In the genomic region with DNA sequence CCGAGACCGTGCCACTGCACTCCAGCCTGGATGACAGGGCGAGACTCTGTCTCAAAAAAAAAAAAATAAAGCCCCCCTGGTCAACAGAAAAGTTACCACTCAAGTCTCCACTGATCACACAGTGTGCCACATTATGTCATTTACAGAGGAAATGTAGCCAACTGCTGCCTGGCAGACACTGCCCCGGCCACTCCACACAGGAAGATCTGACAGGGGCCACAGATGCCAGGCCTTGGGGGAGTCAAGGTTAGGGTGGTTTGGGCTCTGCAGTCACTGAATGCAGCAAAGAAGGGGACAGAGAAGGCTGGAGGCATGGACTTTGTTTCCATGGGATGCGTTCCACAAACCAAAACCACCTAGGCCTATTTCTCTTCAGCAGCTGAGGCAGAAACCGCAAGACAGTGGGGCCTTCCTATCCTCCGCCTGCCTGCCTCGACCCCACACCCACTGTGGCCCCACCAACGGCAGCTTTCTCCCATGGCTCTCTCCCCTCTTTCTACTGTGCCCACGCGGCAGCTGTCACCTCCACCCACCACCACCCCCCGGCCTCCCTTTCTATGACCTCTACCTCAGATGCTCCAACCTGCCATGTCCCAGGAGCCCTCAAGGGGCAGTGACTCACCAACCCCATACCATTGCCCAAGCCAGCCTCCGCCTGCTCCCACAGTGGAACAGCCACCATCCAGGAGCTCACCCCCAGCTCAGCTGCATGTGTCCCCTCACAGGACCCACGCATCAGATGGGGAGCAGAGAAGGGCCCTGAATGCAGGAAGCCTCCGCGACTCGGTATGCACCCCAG, we compare ENCODE assay signal across 20 cellular contexts. TPM values are rescaled to one million over a fixed set of nuclear protein-coding genes. Genes with fewer than 3 reads are reported as not detected.
DNase-seq lines count a peak whose midpoint lies in the region; ATAC-seq and TF ChIP-seq lines count a peak whose summit lies in the region.
"Had no signal": no experiment of that assay in that cellular context is flagged by ENCODE, and none has a peak within 500 bp of the region (broad histone marks: within the 10 kb centered on the region; RNA-seq: fewer than 3 reads in every experiment).

No MANE protein-coding gene starts in this region.

- H3K4me1 Mint-ChIP-seq in activated naive CD8-positive, alpha-beta T cell treated with anti-CD3 and anti-CD28 coated beads, Interleukin-2, amount 50 U/mL, for 24 hours: peaks cover 8% of the 10 kb centered on the region
- peaks cover 10% of the 10 kb centered on the region for H3K4me1 Mint-ChIP-seq in activated naive CD8-positive, alpha-beta T cell treated with anti-CD3 and anti-CD28 coated beads for 36 hours
- peaks cover 23 to 32% of the 10 kb centered on the region in 2 donors for H3K4me1 Mint-ChIP-seq in stimulated activated naive B cell treated with anti-CD40 and anti-IgM and Interleukin-4, amounts not matched to agents 10 μg/mL and 1 μg/mL and 100 μg/mL, for 72 hours

- ATAC-seq in activated naive CD8-positive, alpha-beta T cell treated with anti-CD3 and anti-CD28 coated beads, Interleukin-2, amount 50 U/mL, for 24 hours: peak; percentile 60
- ATAC-seq in stimulated activated naive B cell treated with anti-CD40 and anti-IgM and Interleukin-4, amounts not matched to agents 10 μg/mL and 1 μg/mL and 100 μg/mL, for 72 hours (replicated peaks): no peak
- no peak for ATAC-seq in GM21529 (IDR thresholded peaks at IDR 0.05; ENCODE audit: unreplicated experiment)
- ATAC-seq: left colon had no signal

- DNase-seq in activated naive CD8-positive, alpha-beta T cell treated with anti-CD3 and anti-CD28 coated beads, Interleukin-2, amount 50 U/mL, for 24 hours: no peak
- DNase-seq in activated naive CD8-positive, alpha-beta T cell treated with anti-CD3 and anti-CD28 coated beads for 36 hours: no peak
- DNase-seq in MG63 (peak; percentile 26), esophagus squamous epithelium (lab: John Stamatoyannopoulos, UW) (no peak), NCI-H146 treated with DMSO at 0.1 percent for 48 hours (lab: John Stamatoyannopoulos, UW; ENCODE audit: unreplicated experiment) (no peak), OCI-LY7 (ENCODE audit: low spot score) (no peak)
- DNase-seq in stimulated activated naive B cell treated with anti-CD40 and anti-IgM and Interleukin-4, amounts not matched to agents 10 μg/mL and 1 μg/mL and 100 μg/mL, for 72 hours: no peak
- DNase-seq: activated CD4-positive, alpha-beta T cell treated with anti-CD3 and anti-CD28 coated beads, Interleukin-2, amount 50 U/mL, for 4 hours; activated T-cell treated with anti-CD3 and anti-CD28 coated beads, Interleukin-2, amount 50 U/mL, for 24 hours; effector CD8-positive, alpha-beta T cell; GOT3; NCI-H1105; NCI-H69; retina had no signal

- H3K4me3 Mint-ChIP-seq in activated naive CD8-positive, alpha-beta T cell treated with anti-CD3 and anti-CD28 coated beads, Interleukin-2, amount 50 U/mL, for 24 hours: no peak overlapping the region
- H3K4me3 Mint-ChIP-seq in activated naive CD8-positive, alpha-beta T cell treated with anti-CD3 and anti-CD28 coated beads for 36 hours: no peak overlapping the region
- no peak overlapping the region for H3K4me3 Mint-ChIP-seq in stimulated activated naive B cell treated with anti-CD40 and anti-IgM and Interleukin-4, amounts not matched to agents 10 μg/mL and 1 μg/mL and 100 μg/mL, for 72 hours
- H3K4me3 Mint-ChIP-seq: activated naive CD8-positive, alpha-beta T cell; activated T-cell treated with anti-CD3 and anti-CD28 coated beads, Interleukin-2, amount 50 U/mL, for 24 hours had no signal

- H3K9me3 Mint-ChIP-seq in activated naive CD8-positive, alpha-beta T cell treated with anti-CD3 and anti-CD28 coated beads, Interleukin-2, amount 50 U/mL, for 24 hours: no peaks in the 10 kb centered on the region
- H3K9me3 Mint-ChIP-seq in activated naive CD8-positive, alpha-beta T cell treated with anti-CD3 and anti-CD28 coated beads for 36 hours: no peaks in the 10 kb centered on the region
- H3K9me3 Mint-ChIP-seq in stimulated activated naive B cell treated with anti-CD40 and anti-IgM and Interleukin-4, amounts not matched to agents 10 μg/mL and 1 μg/mL and 100 μg/mL, for 72 hours: no peaks in the 10 kb centered on the region
- H3K9me3 Mint-ChIP-seq: activated T-cell treated with anti-CD3 and anti-CD28 coated beads, Interleukin-2, amount 50 U/mL, for 24 hours had no signal

- no peaks in the 10 kb centered on the region for H4K20me1 ChIP-seq in OCI-LY7 (ENCODE audit: insufficient read depth, low read length)

- H3K36me3 Mint-ChIP-seq in activated naive CD8-positive, alpha-beta T cell treated with anti-CD3 and anti-CD28 coated beads, Interleukin-2, amount 50 U/mL, for 24 hours (ENCODE audit: low read depth): peaks cover 19% of the 10 kb centered on the region
- H3K36me3 Mint-ChIP-seq in activated naive CD8-positive, alpha-beta T cell treated with anti-CD3 and anti-CD28 coated beads for 36 hours: peaks cover 11% of the 10 kb centered on the region
- H3K36me3 Mint-ChIP-seq in stimulated activated naive B cell treated with anti-CD40 and anti-IgM and Interleukin-4, amounts not matched to agents 10 μg/mL and 1 μg/mL and 100 μg/mL, for 72 hours: peaks cover 44 to 67% of the 10 kb centered on the region in 2 donors

- TF ChIP-seq CTCF in esophagus squamous epithelium (IDR thresholded peaks at IDR 0.05) (peak in 2 of 6 experiments; percentile 11 to 35), OCI-LY7 (conservative IDR thresholded peaks at IDR 0.05; ENCODE audit: low read length) (no peak)

- H3K4me1 ChIP-seq in esophagus squamous epithelium (peaks cover 39 to 88% (median 47%) of the 10 kb centered on the region in 3 donors), OCI-LY7 (ENCODE audit: insufficient read depth, low read length, poor library complexity, severe bottlenecking) (peaks cover 8% of the 10 kb centered on the region)

- no peak overlapping the region for H2AFZ ChIP-seq in OCI-LY7 (ENCODE audit: low read length)

- H3K9me2 ChIP-seq in OCI-LY7 (ENCODE audit: insufficient read depth, low read length): no peaks in the 10 kb centered on the region

- WGBS in esophagus squamous epithelium, 2 donors: 81 to 88% methylated on average over 16 of the region's 17 CpGs

- H3K4me2 ChIP-seq in OCI-LY7 (ENCODE audit: low read length): no peak overlapping the region

- H3K36me3 ChIP-seq in MG63 (peaks cover 43% of the 10 kb centered on the region), esophagus squamous epithelium (peaks cover 6 to 81% (median 6%) of the 10 kb centered on the region in 3 donors), OCI-LY7 (ENCODE audit: insufficient read depth, low read length) (peaks cover 51% of the 10 kb centered on the region)
- H3K36me3 ChIP-seq: cardiac muscle cell had no signal

- no peaks in the 10 kb centered on the region for H3K79me2 ChIP-seq in OCI-LY7 (ENCODE audit: insufficient read depth, low read depth, low read length)

- H3K9me3 ChIP-seq in MG63 (no peaks in the 10 kb centered on the region), esophagus squamous epithelium (no peaks in the 10 kb centered on the region), OCI-LY7 (ENCODE audit: low read length) (no peaks in the 10 kb centered on the region)
- H3K9me3 ChIP-seq: neutrophil had no signal

- CTCF ChIA-PET in OCI-LY7 (lab: Charles Lee; ENCODE audit: unreplicated experiment): no interaction called here

- no peak for TF ChIP-seq POLR2A in esophagus squamous epithelium (IDR thresholded peaks at IDR 0.05)

- H3K27me3 Mint-ChIP-seq in activated naive CD8-positive, alpha-beta T cell treated with anti-CD3 and anti-CD28 coated beads, Interleukin-2, amount 50 U/mL, for 24 hours: no peaks in the 10 kb centered on the region
- no peaks in the 10 kb centered on the region for H3K27me3 Mint-ChIP-seq in activated naive CD8-positive, alpha-beta T cell treated with anti-CD3 and anti-CD28 coated beads for 36 hours
- H3K27me3 Mint-ChIP-seq in stimulated activated naive B cell treated with anti-CD40 and anti-IgM and Interleukin-4, amounts not matched to agents 10 μg/mL and 1 μg/mL and 100 μg/mL, for 72 hours: no peaks in the 10 kb centered on the region
- H3K27me3 Mint-ChIP-seq: activated naive CD8-positive, alpha-beta T cell; activated T-cell treated with anti-CD3 and anti-CD28 coated beads, Interleukin-2, amount 50 U/mL, for 24 hours had no signal

- BruUV-seq in OCI-LY7 (replicated peaks; lab: Mats Ljungman, UMichigan): no TSS peak

- no peak overlapping the region for H3K27ac Mint-ChIP-seq in activated naive CD8-positive, alpha-beta T cell treated with anti-CD3 and anti-CD28 coated beads, Interleukin-2, amount 50 U/mL, for 24 hours
- no peak overlapping the region for H3K27ac Mint-ChIP-seq in activated naive CD8-positive, alpha-beta T cell treated with anti-CD3 and anti-CD28 coated beads for 36 hours
- peak overlapping the region; percentile 63 for H3K27ac Mint-ChIP-seq in stimulated activated naive B cell treated with anti-CD40 and anti-IgM and Interleukin-4, amounts not matched to agents 10 μg/mL and 1 μg/mL and 100 μg/mL, for 72 hours
- H3K27ac Mint-ChIP-seq: activated naive CD8-positive, alpha-beta T cell; activated T-cell treated with anti-CD3 and anti-CD28 coated beads, Interleukin-2, amount 50 U/mL, for 24 hours had no signal

- POLR2A ChIA-PET in OCI-LY7 (lab: Charles Lee): no interaction called here

- intact Hi-C loops in esophagus squamous epithelium (cut with DNase I): no loop called here
- intact Hi-C loops in OCI-LY7 (cut with micrococcal nuclease; ENCODE audit: unreplicated experiment): no loop called here

- H3K27ac ChIP-seq in esophagus squamous epithelium (peak overlapping the region; percentile 51 to 96 (median 91)), OCI-LY7 (ENCODE audit: low read depth, low read length, poor library complexity, severe bottlenecking) (no peak overlapping the region)
- H3K27ac ChIP-seq: cardiac muscle cell, HL-60, neutrophil had no signal

- H3K4me3 ChIP-seq in MG63 (no peak overlapping the region), esophagus squamous epithelium (no peak overlapping the region), OCI-LY7 (ENCODE audit: low read depth, low read length, poor library complexity, severe bottlenecking) (no peak overlapping the region)
- H3K4me3 ChIP-seq: cardiac muscle cell had no signal

- H3K27me3 ChIP-seq in MG63 (no peaks in the 10 kb centered on the region), esophagus squamous epithelium (no peaks in the 10 kb centered on the region)
- H3K27me3 ChIP-seq: cardiac muscle cell, neutrophil had no signal

RNA-seq across cellular contexts. Expression of gene IPPK, which starts 12.4 kb away (rescaled TPM):
- 10 to 100 TPM; 13.0 to 13.9 TPM for total RNA-seq in activated naive CD8-positive, alpha-beta T cell treated with anti-CD3 and anti-CD28 coated beads for 36 hours
- 9.8 and 13.3 TPM in 2 replicates for total RNA-seq in MG63 (2014; rRNA removed; shearing (Covaris generic); ENCODE audit: low replicate concordance)
- total RNA-seq in esophagus squamous epithelium (10 to 100 TPM; 41.8 to 86.9 (median 46.1) TPM), OCI-LY7 (2022) (10.3 and 12.0 TPM in 2 replicates)
- 12.6 and 12.7 TPM in 2 replicates for total RNA-seq in OCI-LY7 (2014; rRNA removed; shearing (Covaris generic))
